20 cellular contexts compared by ENCODE assay signal in genomic region chr14:51228890-51229289, GRCh38. TPM values are rescaled to one million over a fixed set of nuclear protein-coding genes. Genes with fewer than 3 reads are reported as not detected.
DNase-seq lines count a peak whose midpoint lies in the region; ATAC-seq and TF ChIP-seq lines count a peak whose summit lies in the region.
"Had no signal": no experiment of that assay in that cellular context is flagged by ENCODE, and none has a peak within 500 bp of the region (broad histone marks: within the 10 kb centered on the region; RNA-seq: fewer than 3 reads in every experiment).

No MANE protein-coding gene starts in this region.

- H3K9me3 ChIP-seq in BE2C (no peaks in the 10 kb centered on the region), heart right ventricle (no peaks in the 10 kb centered on the region)
- H3K9me3 ChIP-seq: A549 had no signal

- no peaks in the 10 kb centered on the region for H3K36me3 ChIP-seq in BE2C
- H3K36me3 ChIP-seq in heart right ventricle, result no peaks in the 10 kb centered on the region
- H3K36me3 ChIP-seq: BLaER1 had no signal

- intact Hi-C loops in heart right ventricle (cut with DNase I), result loop anchor here in 1 of 10 donors (10.0 kb wide), 1 partner anchor 274 kb away; no protein-coding TSS in a partner anchor

- H3K27ac Mint-ChIP-seq in glutamatergic neuron (ENCODE audit: unreplicated experiment), result no peak overlapping the region
- H3K27ac Mint-ChIP-seq: CD4-positive, alpha-beta T cell; IgD-negative memory B cell had no signal

- no peak overlapping the region for H3K4me3 Mint-ChIP-seq in glutamatergic neuron (ENCODE audit: unreplicated experiment)
- H3K4me3 Mint-ChIP-seq: CD4-positive, alpha-beta T cell; IgD-negative memory B cell had no signal

- no peaks in the 10 kb centered on the region for H3K9me3 Mint-ChIP-seq in glutamatergic neuron (ENCODE audit: unreplicated experiment)
- H3K9me3 Mint-ChIP-seq: CD4-positive, alpha-beta T cell; IgD-negative memory B cell had no signal

- 83 to 85% methylated on average over 1 of the region's 1 CpG for WGBS in heart right ventricle, 2 donors

- H3K27me3 Mint-ChIP-seq in glutamatergic neuron (ENCODE audit: unreplicated experiment), result no peaks in the 10 kb centered on the region
- H3K27me3 Mint-ChIP-seq: CD4-positive, alpha-beta T cell; IgD-negative memory B cell had no signal

- H3K4me1 Mint-ChIP-seq in glutamatergic neuron (ENCODE audit: low read depth, unreplicated experiment), result no peaks in the 10 kb centered on the region
- H3K4me1 Mint-ChIP-seq: IgD-negative memory B cell had no signal

- TF ChIP-seq CTCF in BE2C (IDR thresholded peaks at IDR 0.05; ENCODE audit: low read depth, low read length) (no peak), glutamatergic neuron (IDR thresholded peaks at IDR 0.05; ENCODE audit: partially characterized antibody, unreplicated experiment) (no peak), heart right ventricle (IDR thresholded peaks at IDR 0.05) (no peak)

- H3K27me3 ChIP-seq in BE2C, result no peaks in the 10 kb centered on the region
- no peaks in the 10 kb centered on the region for H3K27me3 ChIP-seq in heart right ventricle
- H3K27me3 ChIP-seq: BLaER1 had no signal

- no peak overlapping the region for H3K4me3 ChIP-seq in BE2C (ENCODE audit: low read depth, low read length)
- H3K4me3 ChIP-seq in heart right ventricle, result no peak overlapping the region
- H3K4me3 ChIP-seq: A549, BLaER1 had no signal

- H3K36me3 Mint-ChIP-seq in glutamatergic neuron (ENCODE audit: unreplicated experiment), result peaks cover under 1% of the 10 kb centered on the region

- peak; percentile 84 for DNase-seq in BE2C
- DNase-seq in NCI-H446 (lab: John Stamatoyannopoulos, UW), result peak; percentile 64 to 72
- peak; percentile 4 for DNase-seq in fibroblast of peridontal ligament (ENCODE audit: extremely low read depth)
- no peak for DNase-seq in NCI-H146 treated with DMSO at 0.1 percent for 48 hours (lab: John Stamatoyannopoulos, UW; ENCODE audit: unreplicated experiment)
- DNase-seq in glutamatergic neuron, result no peak
- DNase-seq in heart right ventricle, result no peak
- DNase-seq: CD4-positive, alpha-beta T cell; COR-L47; GDM1; NCI-H1105 treated with DMSO at 0.1 percent for 48 hours; NCI-H1694 treated with DMSO at 0.1 percent for 48 hours; NCI-H774; OCI-M1; SW 1271 had no signal

- H3K27ac ChIP-seq in heart right ventricle, result no peak overlapping the region
- H3K27ac ChIP-seq: A549, BLaER1 had no signal

- H3K4me1 ChIP-seq in BE2C (peaks cover 17% of the 10 kb centered on the region), heart right ventricle (no peaks in the 10 kb centered on the region)
- H3K4me1 ChIP-seq: A549, BLaER1 had no signal

- peak; percentile 69; the same call in 2 of the 3 replicates for ATAC-seq in SK-N-SH treated with all-trans-retinoic acid at 6 μM for 48 hours
- ATAC-seq in heart right ventricle, result no peak
- ATAC-seq in GM21367 (IDR thresholded peaks at IDR 0.05; ENCODE audit: unreplicated experiment), result no peak
- ATAC-seq: A549, Right ventricle myocardium inferior had no signal

TF ChIP-seq in SK-N-SH treated with all-trans-retinoic acid at 6 μM for 48 hours, 23 proteins besides CTCF, POLR2A, EP300 and RAD21:
- TF ChIP-seq CSRNP3 (CRISPR knock-in tag; IDR thresholded peaks at IDR 0.05) (0 out of 2 replicates have a peak, but pooled peaks have one; percentile 42), PPARA (CRISPR knock-in tag; IDR thresholded peaks at IDR 0.05; ENCODE audit: borderline replicate concordance) (no peak), ISL1 (CRISPR knock-in tag; IDR thresholded peaks at IDR 0.05) (peak; percentile 50; the same call in 1 of the 2 replicates), TCF4 (CRISPR knock-in tag; IDR thresholded peaks at IDR 0.05; ENCODE audit: borderline replicate concordance) (peak; percentile 90), TSHZ2 (CRISPR knock-in tag; IDR thresholded peaks at IDR 0.05) (peak; percentile 86; the same call in 1 of the 2 replicates), RARB (CRISPR knock-in tag; IDR thresholded peaks at IDR 0.05) (no peak), ZNF8 (CRISPR knock-in tag; IDR thresholded peaks at IDR 0.05) (0 out of 2 replicates have a peak, but pooled peaks have one; percentile 35)

RNA-seq across cellular contexts. Expression of gene TMX1, which starts 11.2 kb away (rescaled TPM):
- polyA plus RNA-seq in BE2C (2012; ENCODE audit: insufficient read depth, insufficient read length, low read depth), result 31.7 TPM
- total RNA-seq in glutamatergic neuron (ENCODE audit: unreplicated experiment), result 39.1 TPM
- total RNA-seq in heart right ventricle, result 10 to 100 TPM in 3 of 10 donors, 1 to 10 TPM in 7; 5.6 to 14.5 (median 6.9) TPM
- polyA plus RNA-seq in heart right ventricle, result 1 to 10 TPM; 4.0 to 6.7 TPM

Comparison
In these comparisons a context has a peak if more than half of its experiments do, and no peak if none do; other contexts are left out.
1. DNase-seq: peak in BE2C (single experiment), NCI-H446 (2 of 2) and fibroblast of peridontal ligament (single experiment); none in NCI-H146 treated with DMSO at 0.1 percent for 48 hours (single experiment), glutamatergic neuron (single experiment) and heart right ventricle (0 of 2).